ENCODE assay signal across 21 cellular contexts in the genomic region with DNA sequence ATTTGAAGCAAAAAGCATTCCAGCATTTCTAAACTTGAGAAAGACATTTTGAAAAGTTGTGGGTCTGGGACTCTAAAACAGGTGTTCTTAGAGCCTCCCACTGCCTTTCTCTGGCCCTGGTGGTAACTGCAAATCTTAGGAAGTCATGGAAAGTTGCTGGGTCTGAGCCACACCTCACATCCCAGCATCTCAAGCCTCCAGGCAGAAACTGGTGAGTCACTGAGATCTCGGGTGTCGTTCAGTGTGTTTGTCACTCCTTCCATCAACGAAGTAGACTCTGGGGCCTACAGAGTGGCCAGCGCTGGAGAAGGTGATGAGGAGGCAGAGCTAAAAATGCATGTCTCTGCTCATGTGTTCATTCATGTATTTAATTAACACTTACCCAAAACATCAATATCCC. TPM values are rescaled to one million over a fixed set of nuclear protein-coding genes. Genes with fewer than 3 reads are reported as not detected.
DNase-seq lines count a peak whose midpoint lies in the region; ATAC-seq, FAIRE-seq and TF ChIP-seq lines count a peak whose summit lies in the region.
"Had no signal": no experiment of that assay in that cellular context is flagged by ENCODE, and none has a peak within 500 bp of the region (broad histone marks: within the 10 kb centered on the region; RNA-seq: fewer than 3 reads in every experiment).

No MANE protein-coding gene starts in this region.

- no peak overlapping the region for H2BK12ac ChIP-seq in H1 (ENCODE audit: low read depth, low read length)

- no peaks in the 10 kb centered on the region for H3K9me3 Mint-ChIP-seq in stimulated activated effector memory CD8-positive, alpha-beta T cell treated with anti-CD3 and anti-CD28 coated beads, Interleukin-12 subunit alpha, Interleukin-12 subunit beta, amount 100 ng/mL, for 72 hours
- no peaks in the 10 kb centered on the region for H3K9me3 Mint-ChIP-seq in chondrocyte (ENCODE audit: low read depth)
- H3K9me3 Mint-ChIP-seq: activated CD8-positive, alpha-beta T cell treated with anti-CD3 and anti-CD28 coated beads for 36 hours; activated T-cell treated with anti-CD3 and anti-CD28 coated beads, Interleukin-2, amount 50 U/mL, for 72 hours; CD4-positive, alpha-beta T cell; neural progenitor cell had no signal

- no peak overlapping the region for H3K27ac Mint-ChIP-seq in stimulated activated effector memory CD8-positive, alpha-beta T cell treated with anti-CD3 and anti-CD28 coated beads, Interleukin-12 subunit alpha, Interleukin-12 subunit beta, amount 100 ng/mL, for 72 hours
- H3K27ac Mint-ChIP-seq in chondrocyte (ENCODE audit: unreplicated experiment): no peak overlapping the region
- H3K27ac Mint-ChIP-seq: activated CD8-positive, alpha-beta T cell treated with anti-CD3 and anti-CD28 coated beads for 36 hours; activated T-cell treated with anti-CD3 and anti-CD28 coated beads, Interleukin-2, amount 50 U/mL, for 72 hours; CD4-positive, alpha-beta T cell had no signal

- no peak overlapping the region for H3K23ac ChIP-seq in H1 (ENCODE audit: insufficient read length)

- peaks cover 14% of the 10 kb centered on the region for H3K27me3 Mint-ChIP-seq in chondrocyte (ENCODE audit: low read depth)
- H3K27me3 Mint-ChIP-seq: activated CD8-positive, alpha-beta T cell treated with anti-CD3 and anti-CD28 coated beads for 36 hours had no signal

- H4K91ac ChIP-seq in H1 (replicated peaks; ENCODE audit: insufficient read length, low read length): no peak overlapping the region

- H3K4me2 ChIP-seq in PC-3 (ENCODE audit: low read length): 0 out of 2 replicates have a peak overlapping the region, but pooled peaks have one; percentile 28
- H3K4me2 ChIP-seq in H1 (ENCODE audit: insufficient read depth in 1 of 2, low read depth in 2 of 2, low read length in 2 of 2): no peak overlapping the region
- H3K4me2 ChIP-seq: neural progenitor cell had no signal

- H4K8ac ChIP-seq in H1 (ENCODE audit: extremely low read depth, insufficient read depth, low read length): no peak overlapping the region

- 0 out of 2 replicates have a peak overlapping the region, but pooled peaks have one; percentile 19 for H3K18ac ChIP-seq in H1 (ENCODE audit: extremely low read depth, low read length)

- no peak overlapping the region for H3K14ac ChIP-seq in H1 (ENCODE audit: insufficient read length)

- 98% methylated on average over 4 of the region's 4 CpGs; no CpG with 5 or more reads in 1 of the 2 experiments for WGBS in H1 (ENCODE audit: extremely low coverage in 1 of 2, insufficient coverage in 1 of 2, insufficient read length in 1 of 2, insufficient replicate concordance in 2 of 2, low coverage in 1 of 2, low lambda C conversion rate in 2 of 2, missing lambda C conversion rate in 1 of 2), 2 experiments

- no peak overlapping the region for H2BK5ac ChIP-seq in H1 (ENCODE audit: low read depth, low read length)

- H3K9me3 ChIP-seq in PC-3 (ENCODE audit: low read length) (no peaks in the 10 kb centered on the region), H1 (ENCODE audit: insufficient read depth in 2 of 2, low read depth in 1 of 2, low read length in 1 of 2) (no peaks in the 10 kb centered on the region)
- H3K9me3 ChIP-seq: thyroid gland had no signal

- FAIRE-seq in H1 (lab: Jason Lieb, UNC): no peak
- FAIRE-seq: keratinocyte had no signal

- H3K4me3 ChIP-seq in PC-3 (ENCODE audit: low read length) (no peak overlapping the region), H1 (ENCODE audit: extremely low read depth in 1 of 4, insufficient read depth in 2 of 4, low read depth in 3 of 4, low read length in 4 of 4) (no peak overlapping the region)
- H3K4me3 ChIP-seq: coronary artery, neural progenitor cell, thyroid gland had no signal

- H3K79me1 ChIP-seq in H1 (ENCODE audit: low read depth, low read length): no peaks in the 10 kb centered on the region

- no peak overlapping the region for H2BK20ac ChIP-seq in H1 (ENCODE audit: low read length)

- H3K4me3 Mint-ChIP-seq in stimulated activated effector memory CD8-positive, alpha-beta T cell treated with anti-CD3 and anti-CD28 coated beads, Interleukin-12 subunit alpha, Interleukin-12 subunit beta, amount 100 ng/mL, for 72 hours: no peak overlapping the region
- no peak overlapping the region for H3K4me3 Mint-ChIP-seq in chondrocyte (ENCODE audit: unreplicated experiment)
- H3K4me3 Mint-ChIP-seq: activated CD8-positive, alpha-beta T cell treated with anti-CD3 and anti-CD28 coated beads for 36 hours; activated T-cell treated with anti-CD3 and anti-CD28 coated beads, Interleukin-2, amount 50 U/mL, for 72 hours; CD4-positive, alpha-beta T cell; neural progenitor cell had no signal

- no peaks in the 10 kb centered on the region for H3F3A ChIP-seq in PC-3 (ENCODE audit: low read length, unreplicated experiment)

- TF ChIP-seq RAD21 in H1 (IDR thresholded peaks at IDR 0.05 in 1 of 2, conservative IDR thresholded peaks at IDR 0.05 in 1 of 2; ENCODE audit: low read depth in 2 of 2, low read length in 2 of 2): no peak

- H4K5ac ChIP-seq in H1 (ENCODE audit: insufficient read length, low read depth, low read length): no peak overlapping the region

- H3K9ac ChIP-seq in PC-3 (ENCODE audit: low read length) (no peak overlapping the region), H1 (replicated peaks in 1 of 4; ENCODE audit: extremely low read depth in 1 of 4, low read depth in 3 of 4, low read length in 3 of 4) (no peak overlapping the region)
- H3K9ac ChIP-seq: neural progenitor cell had no signal

- H3K36me3 ChIP-seq in PC-3 (ENCODE audit: low read depth, low read length): no peaks in the 10 kb centered on the region
- no peaks in the 10 kb centered on the region for H3K36me3 ChIP-seq in H1 (ENCODE audit: control insufficient read depth in 2 of 4, insufficient read depth in 4 of 4, low read length in 3 of 4)
- H3K36me3 ChIP-seq: neural progenitor cell, thyroid gland had no signal

- POLR2A ChIA-PET in PC-3 (lab: Charles Lee; ENCODE audit: unreplicated experiment): no interaction called here
- POLR2A ChIA-PET in H1 (lab: Charles Lee; ENCODE audit: partially characterized antibody): interaction anchor here (1.0 kb wide), 1 partner anchor 10 kb away, joined by 3 read pairs; no protein-coding TSS in a partner anchor

- H3K56ac ChIP-seq in H1 (replicated peaks; ENCODE audit: insufficient read length, low read depth, low read length): no peak overlapping the region

- no peak overlapping the region for H2AK5ac ChIP-seq in H1 (ENCODE audit: low read depth, low read length)

- DNase-seq in SIG-M5 treated with dmso at 0.1 percent for 504 hours (lab: John Stamatoyannopoulos, UW; ENCODE audit: unreplicated experiment): peak; percentile 19
- DNase-seq in SIG-M5 (lab: John Stamatoyannopoulos, UW): no peak
- peak; percentile 86 for DNase-seq in PC-3
- DNase-seq in H1 (ENCODE audit: low read depth in 1 of 2, low spot score in 2 of 2): no peak
- no peak for DNase-seq in stimulated activated effector memory CD8-positive, alpha-beta T cell treated with anti-CD3 and anti-CD28 coated beads, Interleukin-12 subunit alpha, Interleukin-12 subunit beta, amount 100 ng/mL, for 72 hours (ENCODE audit: low spot score in 2 of 2)
- no peak for DNase-seq in NCI-H2171 (lab: John Stamatoyannopoulos, UW)
- DNase-seq in chondrocyte (ENCODE audit: low spot score): no peak
- DNase-seq: activated CD8-positive, alpha-beta T cell treated with anti-CD3 and anti-CD28 coated beads for 36 hours; activated T-cell treated with anti-CD3 and anti-CD28 coated beads, Interleukin-2, amount 50 U/mL, for 72 hours; CD4-positive, alpha-beta T cell; head of caudate nucleus; NCI-H1105; right cardiac atrium; thyroid gland had no signal

- H3K4me1 Mint-ChIP-seq in stimulated activated effector memory CD8-positive, alpha-beta T cell treated with anti-CD3 and anti-CD28 coated beads, Interleukin-12 subunit alpha, Interleukin-12 subunit beta, amount 100 ng/mL, for 72 hours: peaks cover 6% of the 10 kb centered on the region
- H3K4me1 Mint-ChIP-seq in chondrocyte (ENCODE audit: low read depth): peaks cover 4% of the 10 kb centered on the region

- H2AFZ ChIP-seq in PC-3 (ENCODE audit: low read length): no peak overlapping the region
- H2AFZ ChIP-seq in H1 (ENCODE audit: low read length): no peak overlapping the region
- H2AFZ ChIP-seq: neural progenitor cell had no signal

- no peak for TF ChIP-seq EP300 in H1 (IDR thresholded peaks at IDR 0.05; ENCODE audit: borderline replicate concordance in 1 of 2, low read depth in 2 of 2, low read length in 2 of 2)

- H3K27me3 ChIP-seq in PC-3 (ENCODE audit: low read length) (no peaks in the 10 kb centered on the region), H1 (replicated peaks in 1 of 4; ENCODE audit: control insufficient read depth in 3 of 4, extremely low read depth in 1 of 4, insufficient read depth in 3 of 4, low read length in 3 of 4) (no peaks in the 10 kb centered on the region; a peak in 2 of 7 replicates)
- H3K27me3 ChIP-seq: neural progenitor cell, thyroid gland had no signal

- no peaks in the 10 kb centered on the region for H3K36me3 Mint-ChIP-seq in stimulated activated effector memory CD8-positive, alpha-beta T cell treated with anti-CD3 and anti-CD28 coated beads, Interleukin-12 subunit alpha, Interleukin-12 subunit beta, amount 100 ng/mL, for 72 hours
- no peaks in the 10 kb centered on the region for H3K36me3 Mint-ChIP-seq in chondrocyte (ENCODE audit: low read depth)
- H3K36me3 Mint-ChIP-seq: neural progenitor cell had no signal

- H2BK120ac ChIP-seq in H1 (replicated peaks; ENCODE audit: low read depth, low read length): no peak overlapping the region

- no peaks in the 10 kb centered on the region for H4K20me1 ChIP-seq in PC-3 (ENCODE audit: low read length)
- H4K20me1 ChIP-seq in H1 (replicated peaks in 1 of 2; ENCODE audit: control insufficient read depth in 1 of 2, insufficient read depth in 2 of 2, low read length in 2 of 2): no peaks in the 10 kb centered on the region

- H3K4me1 ChIP-seq in PC-3 (ENCODE audit: insufficient read depth, low read length): peaks cover 24% of the 10 kb centered on the region
- H3K4me1 ChIP-seq in H1 (replicated peaks in 1 of 4; ENCODE audit: control insufficient read depth in 3 of 4, insufficient read depth in 4 of 4, low read length in 3 of 4): no peaks in the 10 kb centered on the region
- H3K4me1 ChIP-seq: thyroid gland had no signal

- no TSS peak for BruUV-seq in PC-3 (replicated peaks; lab: Mats Ljungman, UMichigan)

- H3K9me2 ChIP-seq in PC-3 (replicated peaks; ENCODE audit: low read length): no peaks in the 10 kb centered on the region

- no peak overlapping the region for H3K4ac ChIP-seq in H1 (replicated peaks; ENCODE audit: insufficient read length, low read depth, low read length)

- H3K27ac ChIP-seq in PC-3 (ENCODE audit: low read length) (peak overlapping the region; percentile 28), H1 (ENCODE audit: low read depth, low read length) (no peak overlapping the region)
- H3K27ac ChIP-seq: 22Rv1, coronary artery, epithelial cell of prostate, neural progenitor cell, thyroid gland had no signal

- TF ChIP-seq CTCF in PC-3 (conservative IDR thresholded peaks at IDR 0.05; ENCODE audit: low read depth, low read length) (no peak), H1 (IDR thresholded peaks at IDR 0.05; ENCODE audit: control extremely low read depth in 1 of 3, insufficient read depth in 1 of 3, low read depth in 1 of 3, low read length in 3 of 3) (no peak), chondrocyte (IDR thresholded peaks at IDR 0.05) (no peak)

- no peak for TF ChIP-seq POLR2A in H1 (IDR thresholded peaks at IDR 0.05; ENCODE audit: control extremely low read depth in 1 of 2, low read depth in 2 of 2, low read length in 2 of 2)

- intact Hi-C loops in PC-3 (cut with micrococcal nuclease): no loop called here

- H2BK15ac ChIP-seq in H1 (ENCODE audit: low read length): no peak overlapping the region

- CTCF ChIA-PET in PC-3 (lab: Charles Lee): no interaction called here
- CTCF ChIA-PET in H1 (lab: Charles Lee; ENCODE audit: partially characterized antibody): interaction anchor here (1.0 to 3.7 kb wide), 6 partner anchors 10 to 103 kb away, joined by 3 to 42 read pairs (median 4); no protein-coding TSS in a partner anchor

- no peaks in the 10 kb centered on the region for H3K23me2 ChIP-seq in H1 (ENCODE audit: low read depth, low read length)

- H3K79me2 ChIP-seq in PC-3 (ENCODE audit: low read length): no peaks in the 10 kb centered on the region
- H3K79me2 ChIP-seq in H1 (ENCODE audit: control insufficient read depth in 1 of 2, insufficient read depth in 2 of 2, low read length in 2 of 2): no peaks in the 10 kb centered on the region

- ATAC-seq in PC-3: peak; percentile 96
- peak; percentile 19 for ATAC-seq in stimulated activated effector memory CD8-positive, alpha-beta T cell treated with anti-CD3 and anti-CD28 coated beads, Interleukin-12 subunit alpha, Interleukin-12 subunit beta, amount 100 ng/mL, for 72 hours
- ATAC-seq in GM18873 (IDR thresholded peaks at IDR 0.05; ENCODE audit: low FRiP score, unreplicated experiment): no peak
- ATAC-seq: activated CD8-positive, alpha-beta T cell treated with anti-CD3 and anti-CD28 coated beads for 36 hours; activated T-cell treated with anti-CD3 and anti-CD28 coated beads, Interleukin-2, amount 50 U/mL, for 72 hours; right cardiac atrium had no signal

RNA-seq across cellular contexts. Expression of a gene that starts 59.6 kb away (rescaled TPM):
- total RNA-seq in PC-3 (2014; rRNA removed): not detected in 2 replicates
- total RNA-seq in H1 (2021; fragmentation: NEBNext Ultra II Directional; extraction: Animal tissue kit (Norgen Biotek cat#: 25700)): 1.4 and 1.6 TPM in 2 replicates
- 0.17 and 0.24 TPM in 2 replicates for polyA plus RNA-seq in H1 (2011; rRNA removed)
- 0.30 TPM for polyA plus RNA-seq in H1 (2011; cell fraction: cytosol; rRNA removed)
- polyA plus RNA-seq in H1 (2011; cell fraction: nucleus; rRNA removed): 0.20 TPM
- polyA plus RNA-seq in H1 (2012, experiment 1 of 2): not detected in 4 replicates
- polyA plus RNA-seq in H1 (2012, experiment 2 of 2): not detected
- polyA plus RNA-seq in H1 (2013, experiment 1 of 2): 1.6 TPM
- polyA plus RNA-seq in H1 (2013, experiment 2 of 2): 1.1 TPM
- polyA minus RNA-seq in H1 (2011; rRNA and poly(A)+ RNA removed): not detected in 2 replicates
- not detected for polyA minus RNA-seq in H1 (2011; cell fraction: cytosol; rRNA and poly(A)+ RNA removed)
- not detected for polyA minus RNA-seq in H1 (2011; cell fraction: nucleus; rRNA and poly(A)+ RNA removed)
- total RNA-seq in chondrocyte: not detected in 3 replicates
- total RNA-seq: activated CD8-positive, alpha-beta T cell treated with anti-CD3 and anti-CD28 coated beads for 36 hours; activated T-cell treated with anti-CD3 and anti-CD28 coated beads, Interleukin-2, amount 50 U/mL, for 72 hours; CD4-positive, alpha-beta T cell; mesenteric fat pad; thyroid gland had no signal
- polyA plus RNA-seq: keratinocyte had no signal

Comparison
In these comparisons a context has a peak if more than half of its experiments do, and no peak if none do; other contexts are left out.
1. DNase-seq: peak in SIG-M5 treated with dmso at 0.1 percent for 504 hours (single experiment) and PC-3 (single experiment); none in SIG-M5 (single experiment), H1 (0 of 2), stimulated activated effector memory CD8-positive, alpha-beta T cell treated with anti-CD3 and anti-CD28 coated beads, Interleukin-12 subunit alpha, Interleukin-12 subunit beta, amount 100 ng/mL, for 72 hours (0 of 2), NCI-H2171 (single experiment) and chondrocyte (single experiment).